ENCODE assay signal across 17 cellular contexts in the genomic region with DNA sequence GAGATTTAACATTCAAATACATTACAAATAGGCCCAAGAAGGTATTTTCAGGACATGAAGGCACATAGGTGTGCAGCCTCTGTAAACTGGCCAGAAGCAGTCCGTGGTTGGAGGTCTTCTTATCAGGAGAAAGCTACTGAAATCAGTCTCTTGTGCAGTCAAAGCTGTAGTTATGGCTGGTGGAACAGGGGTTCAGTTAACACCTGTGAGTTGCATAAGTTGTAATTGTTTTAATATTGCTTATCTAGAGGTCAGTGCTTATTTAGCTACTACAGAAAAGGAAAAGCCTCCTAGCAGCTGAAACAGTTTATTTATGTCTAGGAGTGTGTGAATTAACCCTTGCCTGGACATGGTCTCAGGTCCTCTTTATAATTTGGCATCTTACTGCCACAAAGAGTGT.
DNase-seq lines count a peak whose midpoint lies in the region; ATAC-seq and TF ChIP-seq lines count a peak whose summit lies in the region.
"Had no signal": no experiment of that assay in that cellular context is flagged by ENCODE, and none has a peak within 500 bp of the region (broad histone marks: within the 10 kb centered on the region; RNA-seq: fewer than 3 reads in every experiment).

No MANE protein-coding gene starts in this region.

- POLR2A ChIA-PET in PC-3 (lab: Charles Lee; ENCODE audit: unreplicated experiment) = no interaction called here

- no peak overlapping the region for H3K9ac ChIP-seq in MM.1S (ENCODE audit: low read length)
- H3K9ac ChIP-seq in OCI-LY1 (ENCODE audit: low read length) = no peak overlapping the region
- H3K9ac ChIP-seq in PC-3 (ENCODE audit: low read length) = no peak overlapping the region
- H3K9ac ChIP-seq: BLaER1 treated with 17β-estradiol and CSF1 and Interleukin-3, amounts not matched to agents 10 nM and 100 nM had no signal

- intact Hi-C loops in PC-3 (cut with micrococcal nuclease) = no loop called here

- no peak overlapping the region for H3K4me3 ChIP-seq in MM.1S (ENCODE audit: low read length)
- H3K4me3 ChIP-seq in OCI-LY1 (ENCODE audit: low read depth, low read length, poor library complexity, severe bottlenecking) = no peak overlapping the region
- H3K4me3 ChIP-seq in PC-3 (ENCODE audit: low read length) = no peak overlapping the region
- H3K4me3 ChIP-seq: A549; BLaER1 treated with 17β-estradiol and CSF1 and Interleukin-3, amounts not matched to agents 10 nM and 100 nM had no signal

- no peaks in the 10 kb centered on the region for H3K36me3 ChIP-seq in MM.1S (replicated peaks; ENCODE audit: insufficient read depth, low read length)
- H3K36me3 ChIP-seq in OCI-LY1 (ENCODE audit: insufficient read depth, low read length) = no peaks in the 10 kb centered on the region
- no peaks in the 10 kb centered on the region for H3K36me3 ChIP-seq in PC-3 (ENCODE audit: low read depth, low read length)
- H3K36me3 ChIP-seq: BLaER1 treated with 17β-estradiol and CSF1 and Interleukin-3, amounts not matched to agents 10 nM and 100 nM had no signal

- H3K4me1 ChIP-seq in MM.1S (ENCODE audit: low read length) (no peaks in the 10 kb centered on the region; the same call in 1 of the 2 replicates), OCI-LY1 (ENCODE audit: insufficient read depth, low read length, severe bottlenecking) (peaks cover 9% of the 10 kb centered on the region), PC-3 (ENCODE audit: insufficient read depth, low read length) (no peaks in the 10 kb centered on the region)
- H3K4me1 ChIP-seq: A549; BLaER1 treated with 17β-estradiol and CSF1 and Interleukin-3, amounts not matched to agents 10 nM and 100 nM; Caco-2 had no signal

- H3K9me2 ChIP-seq in MM.1S (replicated peaks; ENCODE audit: insufficient read depth, low read length) = no peaks in the 10 kb centered on the region
- H3K9me2 ChIP-seq in OCI-LY1 (ENCODE audit: low read depth, low read length) = no peaks in the 10 kb centered on the region
- H3K9me2 ChIP-seq in PC-3 (replicated peaks; ENCODE audit: low read length) = no peaks in the 10 kb centered on the region

- no peak for ATAC-seq in PC-3
- ATAC-seq: A549; CD8-positive, alpha-beta T cell had no signal

- no peak overlapping the region for H3K27ac ChIP-seq in MM.1S (ENCODE audit: low read length)
- H3K27ac ChIP-seq in OCI-LY1 (ENCODE audit: low read depth, low read length, poor library complexity, severe bottlenecking) = no peak overlapping the region
- H3K27ac ChIP-seq in PC-3 (ENCODE audit: low read length) = no peak overlapping the region
- H3K27ac ChIP-seq: 22Rv1; A549; BLaER1 treated with 17β-estradiol and CSF1 and Interleukin-3, amounts not matched to agents 10 nM and 100 nM; C4-2B had no signal

- no peak overlapping the region for H2AFZ ChIP-seq in MM.1S (ENCODE audit: low read length)
- 0 out of 2 replicates have a peak overlapping the region, but pooled peaks have one; percentile 46 for H2AFZ ChIP-seq in OCI-LY1 (ENCODE audit: low read length)
- no peak overlapping the region for H2AFZ ChIP-seq in PC-3 (ENCODE audit: low read length)

- peak; percentile 60 for DNase-seq in MM.1S
- DNase-seq in left kidney (ENCODE audit: low read depth, low spot score) = peak; percentile 2
- no peak for DNase-seq in NCI-H1417 (lab: John Stamatoyannopoulos, UW)
- no peak for DNase-seq in activated effector memory CD4-positive, alpha-beta T cell treated with Interleukin-2 at 50 U/mL for 16 hours
- DNase-seq in PC-3 = no peak
- DNase-seq: AML-193; Caco-2; Calu3; CD4-positive, alpha-beta T cell; CD8-positive, alpha-beta T cell; DMS79 treated with DMSO at 0.1 percent for 48 hours; GF-D8 had no signal

- TF ChIP-seq CTCF in MM.1S (IDR thresholded peaks at IDR 0.05; ENCODE audit: low read length) (no peak), OCI-LY1 (IDR thresholded peaks at IDR 0.05; ENCODE audit: low read length) (no peak), PC-3 (conservative IDR thresholded peaks at IDR 0.05; ENCODE audit: low read depth, low read length) (no peak)

- no TSS peak for BruUV-seq in PC-3 (replicated peaks; lab: Mats Ljungman, UMichigan)

- H3K79me2 ChIP-seq in MM.1S (ENCODE audit: low read length) (no peaks in the 10 kb centered on the region), OCI-LY1 (ENCODE audit: insufficient read depth, low read length) (no peaks in the 10 kb centered on the region), PC-3 (ENCODE audit: low read length) (no peaks in the 10 kb centered on the region)

- H4K20me1 ChIP-seq in MM.1S (ENCODE audit: insufficient read depth, low read length) = no peaks in the 10 kb centered on the region
- H4K20me1 ChIP-seq in OCI-LY1 (ENCODE audit: insufficient read depth, low read length) = no peaks in the 10 kb centered on the region
- H4K20me1 ChIP-seq in PC-3 (ENCODE audit: low read length) = no peaks in the 10 kb centered on the region
- H4K20me1 ChIP-seq: BLaER1 treated with 17β-estradiol and CSF1 and Interleukin-3, amounts not matched to agents 10 nM and 100 nM had no signal

- H3K27me3 ChIP-seq in MM.1S (replicated peaks; ENCODE audit: insufficient read depth, low read length) (no peaks in the 10 kb centered on the region), OCI-LY1 (ENCODE audit: insufficient read depth, low read length) (no peaks in the 10 kb centered on the region), PC-3 (ENCODE audit: low read length) (peaks cover 39% of the 10 kb centered on the region)
- H3K27me3 ChIP-seq: BLaER1 treated with 17β-estradiol and CSF1 and Interleukin-3, amounts not matched to agents 10 nM and 100 nM had no signal

- H3F3A ChIP-seq in MM.1S (ENCODE audit: insufficient read depth, low read length) (no peaks in the 10 kb centered on the region), OCI-LY1 (ENCODE audit: insufficient read depth, low read length) (no peaks in the 10 kb centered on the region), PC-3 (ENCODE audit: low read length, unreplicated experiment) (no peaks in the 10 kb centered on the region)

- H3K4me2 ChIP-seq in MM.1S (ENCODE audit: low read depth, low read length) (no peak overlapping the region; the same call in 1 of the 2 replicates), OCI-LY1 (ENCODE audit: low read length) (no peak overlapping the region), PC-3 (ENCODE audit: low read length) (no peak overlapping the region)
- H3K4me2 ChIP-seq: A549; BLaER1 treated with 17β-estradiol and CSF1 and Interleukin-3, amounts not matched to agents 10 nM and 100 nM had no signal

- CTCF ChIA-PET in PC-3 (lab: Charles Lee) = no interaction called here

- H3K9me3 ChIP-seq in MM.1S (replicated peaks; ENCODE audit: insufficient read depth, low read length) (no peaks in the 10 kb centered on the region), OCI-LY1 (ENCODE audit: low read length) (no peaks in the 10 kb centered on the region), PC-3 (ENCODE audit: low read length) (no peaks in the 10 kb centered on the region)
- H3K9me3 ChIP-seq: A549; BLaER1 treated with 17β-estradiol and CSF1 and Interleukin-3, amounts not matched to agents 10 nM and 100 nM; Caco-2 had no signal

Comparison
In these comparisons a context has a peak if more than half of its experiments do, and no peak if none do; other contexts are left out.
1. DNase-seq: peak in MM.1S (single experiment) and left kidney (single experiment); none in NCI-H1417 (0 of 3), activated effector memory CD4-positive, alpha-beta T cell treated with Interleukin-2 at 50 U/mL for 16 hours (single experiment) and PC-3 (single experiment).